Comparison of ENCODE assay signal across 37 cellular contexts in genomic region chr2:23528171-23528570, GRCh38.
"Had no signal": no experiment of that assay in that cellular context is flagged by ENCODE, and none has a peak within 500 bp of the region (broad histone marks: within the 10 kb centered on the region; RNA-seq: fewer than 3 reads in every experiment).

No MANE protein-coding gene starts in this region.

- ATAC-seq: activated CD4-positive, alpha-beta T cell treated with anti-CD3 and anti-CD28 coated beads for 36 hours; activated CD4-positive, CD25-positive, alpha-beta regulatory T cell treated with anti-CD3 and anti-CD28 coated beads, Interleukin-2, amount 50 U/mL, for 24 hours; activated CD8-positive, alpha-beta T cell treated with anti-CD3 and anti-CD28 coated beads for 36 hours; activated naive CD4-positive, alpha-beta T cell treated with anti-CD3 and anti-CD28 coated beads, Interleukin-2, amount 50 U/mL, for 72 hours; activated T-helper 17 cell treated with anti-CD3 and anti-CD28 coated beads, Interleukin-2, amount 50 U/mL, for 72 hours; body of pancreas; WTC11 had no signal

- FAIRE-seq: astrocyte, TTC549 had no signal

- H3K4me3 ChIP-seq: adrenal gland, body of pancreas had no signal

- H3K27ac ChIP-seq: adrenal gland, body of pancreas, VCaP had no signal

- H3K36me3 ChIP-seq: adrenal gland had no signal

- H3K9me3 ChIP-seq: adrenal gland, body of pancreas had no signal

- H3K4me3 Mint-ChIP-seq: activated CD4-positive, alpha-beta memory T cell treated with anti-CD3 and anti-CD28 coated beads for 36 hours; activated CD4-positive, alpha-beta T cell treated with anti-CD3 and anti-CD28 coated beads for 36 hours; activated CD4-positive, alpha-beta T cell treated with anti-CD3 and anti-CD28 coated beads, Interleukin-2, amount 10 ng/mL, durations not matched to agents 24 days and 14 days; activated CD8-positive, alpha-beta T cell treated with anti-CD3 and anti-CD28 coated beads for 36 hours; activated naive CD4-positive, alpha-beta T cell treated with anti-CD3 and anti-CD28 coated beads for 36 hours; activated naive CD8-positive, alpha-beta T cell treated with anti-CD3 and anti-CD28 coated beads for 36 hours; activated T-helper 1 cell treated with anti-CD3 and anti-CD28 coated beads, Interleukin-12 subunit alpha, Interleukin-12 subunit beta, Interleukin-2, Interleukin-4 antibody, amounts not matched to agents 30 ng/mL and 10 ng/mL and 1 ng/mL, durations not matched to agents 14 hours and 24 hours and 36 hours; activated T-helper 17 cell treated with anti-CD3 and anti-CD28 coated beads, Interleukin-2, amount 50 U/mL, for 72 hours; T-helper 1 cell treated with Interleukin-12 subunit alpha and Interleukin-12 subunit beta and Interleukin-4 antibody, amounts not matched to agents 30 μg/mL and 1 μg/mL, for 36 hours; T-helper 2 cell treated with Interferon-gamma antibody and Interleukin-4, amounts not matched to agents 5 μg/mL and 100 μg/mL, for 36 hours; WTC11 had no signal

- H3K27me3 ChIP-seq: adrenal gland, body of pancreas had no signal

- H3K27ac Mint-ChIP-seq: activated CD4-positive, alpha-beta memory T cell treated with anti-CD3 and anti-CD28 coated beads for 36 hours; activated CD4-positive, alpha-beta T cell treated with anti-CD3 and anti-CD28 coated beads for 36 hours; activated CD4-positive, alpha-beta T cell treated with anti-CD3 and anti-CD28 coated beads, Interleukin-2, amount 10 ng/mL, durations not matched to agents 24 days and 14 days; activated CD8-positive, alpha-beta T cell treated with anti-CD3 and anti-CD28 coated beads for 36 hours; activated naive CD4-positive, alpha-beta T cell treated with anti-CD3 and anti-CD28 coated beads for 36 hours; activated naive CD4-positive, alpha-beta T cell treated with anti-CD3 and anti-CD28 coated beads, Interleukin-2, amount 50 U/mL, for 72 hours; activated naive CD8-positive, alpha-beta T cell treated with anti-CD3 and anti-CD28 coated beads for 36 hours; activated T-helper 1 cell treated with anti-CD3 and anti-CD28 coated beads, Interleukin-12 subunit alpha, Interleukin-12 subunit beta, Interleukin-2, Interleukin-4 antibody, amounts not matched to agents 30 ng/mL and 10 ng/mL and 1 ng/mL, durations not matched to agents 14 hours and 24 hours and 36 hours; activated T-helper 17 cell treated with anti-CD3 and anti-CD28 coated beads, Interleukin-2, amount 50 U/mL, for 72 hours; T-helper 1 cell treated with Interleukin-12 subunit alpha and Interleukin-12 subunit beta and Interleukin-4 antibody, amounts not matched to agents 30 μg/mL and 1 μg/mL, for 36 hours; T-helper 2 cell treated with Interferon-gamma antibody and Interleukin-4, amounts not matched to agents 5 μg/mL and 100 μg/mL, for 36 hours; WTC11 had no signal

- H3K36me3 Mint-ChIP-seq: activated CD4-positive, alpha-beta memory T cell treated with anti-CD3 and anti-CD28 coated beads for 36 hours; activated naive CD8-positive, alpha-beta T cell treated with anti-CD3 and anti-CD28 coated beads for 36 hours; WTC11 had no signal

- DNase-seq: activated CD4-positive, alpha-beta memory T cell treated with anti-CD3 and anti-CD28 coated beads for 36 hours; activated CD4-positive, alpha-beta T cell treated with anti-CD3 and anti-CD28 coated beads for 1 hour; activated CD4-positive, alpha-beta T cell treated with anti-CD3 and anti-CD28 coated beads for 36 hours; activated CD4-positive, alpha-beta T cell treated with anti-CD3 and anti-CD28 coated beads, Interleukin-2, amount 10 ng/mL, durations not matched to agents 24 days and 14 days; activated CD4-positive, alpha-beta T cell treated with anti-CD3 and anti-CD28 coated beads, Interleukin-2, amount 50 U/mL, for 1 hour; activated CD4-positive, alpha-beta T cell treated with anti-CD3 and anti-CD28 coated beads, Interleukin-2, amount 50 U/mL, for 4 hours; activated CD4-positive, CD25-positive, alpha-beta regulatory T cell; activated CD8-positive, alpha-beta memory T cell treated with anti-CD3 and anti-CD28 coated beads, Interleukin-2, amount 50 U/mL, for 4 hours; activated CD8-positive, alpha-beta T cell treated with anti-CD3 and anti-CD28 coated beads for 36 hours; activated effector memory CD4-positive, alpha-beta T cell treated with anti-CD3 and anti-CD28 coated beads, Interleukin-2, amount 50 U/mL, for 16 hours; activated gamma-delta T cell treated with Interleukin-2 at 50 U/mL for 16 hours; activated naive CD4-positive, alpha-beta T cell; activated naive CD4-positive, alpha-beta T cell treated with anti-CD3 and anti-CD28 coated beads for 36 hours; activated naive CD4-positive, alpha-beta T cell treated with anti-CD3 and anti-CD28 coated beads, Interleukin-2, amount 50 U/mL, for 16 hours; activated naive CD8-positive, alpha-beta T cell treated with anti-CD3 and anti-CD28 coated beads for 36 hours; activated T-cell treated with anti-CD3 and anti-CD28 coated beads for 4 hours; activated T-cell treated with anti-CD3 and anti-CD28 coated beads, Interleukin-2, amount 50 U/mL, for 1 hour; activated T-cell treated with anti-CD3 and anti-CD28 coated beads, Interleukin-2, amount 50 U/mL, for 48 hours; adrenal gland; amniotic stem cell; aorta; body of pancreas; central memory CD4-positive, alpha-beta T cell; SW 1271; T-helper 1 cell; T-helper 2 cell; T-helper 9 cell had no signal

- H3K9me3 Mint-ChIP-seq: activated CD4-positive, alpha-beta memory T cell treated with anti-CD3 and anti-CD28 coated beads for 36 hours; activated CD4-positive, alpha-beta T cell treated with anti-CD3 and anti-CD28 coated beads, Interleukin-2, amount 10 ng/mL, durations not matched to agents 24 days and 14 days; activated CD8-positive, alpha-beta T cell treated with anti-CD3 and anti-CD28 coated beads for 36 hours; activated naive CD4-positive, alpha-beta T cell treated with anti-CD3 and anti-CD28 coated beads for 36 hours; activated T-helper 1 cell treated with anti-CD3 and anti-CD28 coated beads, Interleukin-12 subunit alpha, Interleukin-12 subunit beta, Interleukin-2, Interleukin-4 antibody, amounts not matched to agents 30 ng/mL and 10 ng/mL and 1 ng/mL, durations not matched to agents 14 hours and 24 hours and 36 hours; activated T-helper 17 cell treated with anti-CD3 and anti-CD28 coated beads, Interleukin-2, amount 50 U/mL, for 72 hours; T-helper 1 cell treated with Interleukin-12 subunit alpha and Interleukin-12 subunit beta and Interleukin-4 antibody, amounts not matched to agents 30 μg/mL and 1 μg/mL, for 36 hours; T-helper 2 cell treated with Interferon-gamma antibody and Interleukin-4, amounts not matched to agents 5 μg/mL and 100 μg/mL, for 36 hours; WTC11 had no signal
